Comparison of ENCODE assay signal across 1 cellular context in the genomic region with DNA sequence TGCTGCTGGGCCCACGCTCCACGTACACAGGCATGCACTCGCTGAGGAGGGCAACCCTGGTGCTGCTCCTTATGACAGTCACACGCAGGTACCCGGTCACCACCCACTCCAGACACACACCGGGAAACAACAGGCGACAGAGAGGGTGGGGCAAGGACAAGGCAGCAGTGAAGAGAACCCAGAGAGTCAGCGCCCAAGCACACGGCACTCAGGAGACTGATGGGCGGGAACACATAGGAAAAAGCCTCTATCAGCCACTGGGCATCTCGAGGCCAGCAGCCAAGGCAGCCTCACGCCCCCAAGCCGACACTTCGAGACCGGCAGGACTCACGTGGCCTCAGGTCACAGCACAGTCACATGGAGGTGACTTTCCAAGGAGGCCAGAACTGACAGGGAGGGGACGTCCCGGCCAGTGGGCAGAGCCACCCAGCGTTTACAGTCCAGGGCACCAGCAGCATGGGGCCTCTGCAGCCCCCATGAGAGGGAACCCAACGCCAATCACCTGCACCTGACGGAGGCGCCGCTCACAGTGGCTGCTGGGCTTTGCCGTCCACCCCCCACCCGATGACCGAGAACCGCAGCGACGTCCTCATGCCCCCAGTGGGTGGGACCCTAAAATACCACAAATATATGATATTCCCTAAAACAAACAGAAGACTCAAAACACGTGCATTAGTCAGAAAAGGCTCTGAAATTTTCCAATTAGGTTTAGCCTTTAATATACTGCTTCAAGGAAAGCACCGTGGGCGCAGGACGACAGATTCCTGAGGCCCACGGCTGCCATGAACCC.
TF ChIP-seq lines count a peak whose summit lies in the region.

No MANE protein-coding gene starts in this region.

TF ChIP-seq in K562, 482 proteins besides CTCF, POLR2A, EP300 and RAD21 (continued from another document and continues in another):
- TF ChIP-seq OTX1 (CRISPR knock-in tag; IDR thresholded peaks at IDR 0.05) (no peak), GABPB1 (CRISPR knock-in tag; IDR thresholded peaks at IDR 0.05) (no peak), BCL6 (CRISPR knock-in tag; IDR thresholded peaks at IDR 0.05) (no peak), HSF4 (CRISPR knock-in tag; IDR thresholded peaks at IDR 0.05; ENCODE audit: borderline replicate concordance) (peak; percentile 60; the same call in 1 of the 2 replicates), SPI1 (IDR thresholded peaks at IDR 0.05; ENCODE audit: borderline replicate concordance, low read depth, low read length) (no peak), CBX1 (IDR thresholded peaks at IDR 0.05; ENCODE audit: low read depth) (0 out of 2 replicates have a peak, but pooled peaks have one; percentile 21), ZNF668 (CRISPR knock-in tag; IDR thresholded peaks at IDR 0.05) (no peak), TCF7 (IDR thresholded peaks at IDR 0.05; ENCODE audit: borderline replicate concordance) (no peak), HNRNPL (IDR thresholded peaks at IDR 0.05; ENCODE audit: low read depth, low read length) (0 out of 2 replicates have a peak, but pooled peaks have one; percentile 25), POLR3G (IDR thresholded peaks at IDR 0.05; ENCODE audit: extremely low read depth, insufficient read length, insufficient replicate concordance) (no peak), ZFP36 (IDR thresholded peaks at IDR 0.05; ENCODE audit: low read depth, low read length, partially characterized antibody) (no peak), NCOA1 (IDR thresholded peaks at IDR 0.05; ENCODE audit: low read depth) (no peak), ASH1L (IDR thresholded peaks at IDR 0.05; ENCODE audit: borderline replicate concordance, low read depth, partially characterized antibody) (no peak), FOXJ2 (tag; IDR thresholded peaks at IDR 0.05) (0 out of 2 replicates have a peak, but pooled peaks have one; percentile 19), SP1 (CRISPR knock-in tag; IDR thresholded peaks at IDR 0.05) (no peak), MCM2 (IDR thresholded peaks at IDR 0.05; ENCODE audit: low read depth) (no peak), KDM1A (IDR thresholded peaks at IDR 0.05) (no peak), JUNB (CRISPR knock-in tag; conservative IDR thresholded peaks at IDR 0.05) (no peak), TAF9B (IDR thresholded peaks at IDR 0.05; ENCODE audit: partially characterized antibody) (no peak), IFI16 (CRISPR knock-in tag; IDR thresholded peaks at IDR 0.05) (peak; percentile 54; the same call in 1 of the 2 replicates)
- TF ChIP-seq, protein P1, sequence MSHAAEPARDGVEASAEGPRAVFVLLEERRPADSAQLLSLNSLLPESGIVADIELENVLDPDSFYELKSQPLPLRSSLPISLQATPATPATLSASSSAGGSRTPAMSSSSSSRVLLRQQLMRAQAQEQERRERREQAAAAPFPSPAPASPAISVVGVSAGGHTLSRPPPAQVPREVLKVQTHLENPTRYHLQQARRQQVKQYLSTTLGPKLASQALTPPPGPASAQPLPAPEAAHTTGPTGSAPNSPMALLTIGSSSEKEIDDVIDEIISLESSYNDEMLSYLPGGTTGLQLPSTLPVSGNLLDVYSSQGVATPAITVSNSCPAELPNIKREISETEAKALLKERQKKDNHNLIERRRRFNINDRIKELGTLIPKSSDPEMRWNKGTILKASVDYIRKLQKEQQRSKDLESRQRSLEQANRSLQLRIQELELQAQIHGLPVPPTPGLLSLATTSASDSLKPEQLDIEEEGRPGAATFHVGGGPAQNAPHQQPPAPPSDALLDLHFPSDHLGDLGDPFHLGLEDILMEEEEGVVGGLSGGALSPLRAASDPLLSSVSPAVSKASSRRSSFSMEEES (CRISPR knock-in tag; IDR thresholded peaks at IDR 0.05), result no peak
- TF ChIP-seq, protein P2, sequence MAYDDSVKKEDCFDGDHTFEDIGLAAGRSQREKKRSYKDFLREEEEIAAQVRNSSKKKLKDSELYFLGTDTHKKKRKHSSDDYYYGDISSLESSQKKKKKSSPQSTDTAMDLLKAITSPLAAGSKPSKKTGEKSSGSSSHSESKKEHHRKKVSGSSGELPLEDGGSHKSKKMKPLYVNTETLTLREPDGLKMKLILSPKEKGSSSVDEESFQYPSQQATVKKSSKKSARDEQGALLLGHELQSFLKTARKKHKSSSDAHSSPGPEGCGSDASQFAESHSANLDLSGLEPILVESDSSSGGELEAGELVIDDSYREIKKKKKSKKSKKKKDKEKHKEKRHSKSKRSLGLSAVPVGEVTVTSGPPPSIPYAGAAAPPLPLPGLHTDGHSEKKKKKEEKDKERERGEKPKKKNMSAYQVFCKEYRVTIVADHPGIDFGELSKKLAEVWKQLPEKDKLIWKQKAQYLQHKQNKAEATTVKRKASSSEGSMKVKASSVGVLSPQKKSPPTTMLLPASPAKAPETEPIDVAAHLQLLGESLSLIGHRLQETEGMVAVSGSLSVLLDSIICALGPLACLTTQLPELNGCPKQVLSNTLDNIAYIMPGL (CRISPR knock-in tag; IDR thresholded peaks at IDR 0.05), result no peak
- TF ChIP-seq, protein P3, sequence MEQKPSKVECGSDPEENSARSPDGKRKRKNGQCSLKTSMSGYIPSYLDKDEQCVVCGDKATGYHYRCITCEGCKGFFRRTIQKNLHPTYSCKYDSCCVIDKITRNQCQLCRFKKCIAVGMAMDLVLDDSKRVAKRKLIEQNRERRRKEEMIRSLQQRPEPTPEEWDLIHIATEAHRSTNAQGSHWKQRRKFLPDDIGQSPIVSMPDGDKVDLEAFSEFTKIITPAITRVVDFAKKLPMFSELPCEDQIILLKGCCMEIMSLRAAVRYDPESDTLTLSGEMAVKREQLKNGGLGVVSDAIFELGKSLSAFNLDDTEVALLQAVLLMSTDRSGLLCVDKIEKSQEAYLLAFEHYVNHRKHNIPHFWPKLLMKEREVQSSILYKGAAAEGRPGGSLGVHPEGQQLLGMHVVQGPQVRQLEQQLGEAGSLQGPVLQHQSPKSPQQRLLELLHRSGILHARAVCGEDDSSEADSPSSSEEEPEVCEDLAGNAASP (IDR thresholded peaks at IDR 0.05), result no peak
- TF ChIP-seq, protein P4, sequence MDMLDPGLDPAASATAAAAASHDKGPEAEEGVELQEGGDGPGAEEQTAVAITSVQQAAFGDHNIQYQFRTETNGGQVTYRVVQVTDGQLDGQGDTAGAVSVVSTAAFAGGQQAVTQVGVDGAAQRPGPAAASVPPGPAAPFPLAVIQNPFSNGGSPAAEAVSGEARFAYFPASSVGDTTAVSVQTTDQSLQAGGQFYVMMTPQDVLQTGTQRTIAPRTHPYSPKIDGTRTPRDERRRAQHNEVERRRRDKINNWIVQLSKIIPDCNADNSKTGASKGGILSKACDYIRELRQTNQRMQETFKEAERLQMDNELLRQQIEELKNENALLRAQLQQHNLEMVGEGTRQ (CRISPR knock-in tag; IDR thresholded peaks at IDR 0.05), result peak; percentile 52
- TF ChIP-seq, protein P5, sequence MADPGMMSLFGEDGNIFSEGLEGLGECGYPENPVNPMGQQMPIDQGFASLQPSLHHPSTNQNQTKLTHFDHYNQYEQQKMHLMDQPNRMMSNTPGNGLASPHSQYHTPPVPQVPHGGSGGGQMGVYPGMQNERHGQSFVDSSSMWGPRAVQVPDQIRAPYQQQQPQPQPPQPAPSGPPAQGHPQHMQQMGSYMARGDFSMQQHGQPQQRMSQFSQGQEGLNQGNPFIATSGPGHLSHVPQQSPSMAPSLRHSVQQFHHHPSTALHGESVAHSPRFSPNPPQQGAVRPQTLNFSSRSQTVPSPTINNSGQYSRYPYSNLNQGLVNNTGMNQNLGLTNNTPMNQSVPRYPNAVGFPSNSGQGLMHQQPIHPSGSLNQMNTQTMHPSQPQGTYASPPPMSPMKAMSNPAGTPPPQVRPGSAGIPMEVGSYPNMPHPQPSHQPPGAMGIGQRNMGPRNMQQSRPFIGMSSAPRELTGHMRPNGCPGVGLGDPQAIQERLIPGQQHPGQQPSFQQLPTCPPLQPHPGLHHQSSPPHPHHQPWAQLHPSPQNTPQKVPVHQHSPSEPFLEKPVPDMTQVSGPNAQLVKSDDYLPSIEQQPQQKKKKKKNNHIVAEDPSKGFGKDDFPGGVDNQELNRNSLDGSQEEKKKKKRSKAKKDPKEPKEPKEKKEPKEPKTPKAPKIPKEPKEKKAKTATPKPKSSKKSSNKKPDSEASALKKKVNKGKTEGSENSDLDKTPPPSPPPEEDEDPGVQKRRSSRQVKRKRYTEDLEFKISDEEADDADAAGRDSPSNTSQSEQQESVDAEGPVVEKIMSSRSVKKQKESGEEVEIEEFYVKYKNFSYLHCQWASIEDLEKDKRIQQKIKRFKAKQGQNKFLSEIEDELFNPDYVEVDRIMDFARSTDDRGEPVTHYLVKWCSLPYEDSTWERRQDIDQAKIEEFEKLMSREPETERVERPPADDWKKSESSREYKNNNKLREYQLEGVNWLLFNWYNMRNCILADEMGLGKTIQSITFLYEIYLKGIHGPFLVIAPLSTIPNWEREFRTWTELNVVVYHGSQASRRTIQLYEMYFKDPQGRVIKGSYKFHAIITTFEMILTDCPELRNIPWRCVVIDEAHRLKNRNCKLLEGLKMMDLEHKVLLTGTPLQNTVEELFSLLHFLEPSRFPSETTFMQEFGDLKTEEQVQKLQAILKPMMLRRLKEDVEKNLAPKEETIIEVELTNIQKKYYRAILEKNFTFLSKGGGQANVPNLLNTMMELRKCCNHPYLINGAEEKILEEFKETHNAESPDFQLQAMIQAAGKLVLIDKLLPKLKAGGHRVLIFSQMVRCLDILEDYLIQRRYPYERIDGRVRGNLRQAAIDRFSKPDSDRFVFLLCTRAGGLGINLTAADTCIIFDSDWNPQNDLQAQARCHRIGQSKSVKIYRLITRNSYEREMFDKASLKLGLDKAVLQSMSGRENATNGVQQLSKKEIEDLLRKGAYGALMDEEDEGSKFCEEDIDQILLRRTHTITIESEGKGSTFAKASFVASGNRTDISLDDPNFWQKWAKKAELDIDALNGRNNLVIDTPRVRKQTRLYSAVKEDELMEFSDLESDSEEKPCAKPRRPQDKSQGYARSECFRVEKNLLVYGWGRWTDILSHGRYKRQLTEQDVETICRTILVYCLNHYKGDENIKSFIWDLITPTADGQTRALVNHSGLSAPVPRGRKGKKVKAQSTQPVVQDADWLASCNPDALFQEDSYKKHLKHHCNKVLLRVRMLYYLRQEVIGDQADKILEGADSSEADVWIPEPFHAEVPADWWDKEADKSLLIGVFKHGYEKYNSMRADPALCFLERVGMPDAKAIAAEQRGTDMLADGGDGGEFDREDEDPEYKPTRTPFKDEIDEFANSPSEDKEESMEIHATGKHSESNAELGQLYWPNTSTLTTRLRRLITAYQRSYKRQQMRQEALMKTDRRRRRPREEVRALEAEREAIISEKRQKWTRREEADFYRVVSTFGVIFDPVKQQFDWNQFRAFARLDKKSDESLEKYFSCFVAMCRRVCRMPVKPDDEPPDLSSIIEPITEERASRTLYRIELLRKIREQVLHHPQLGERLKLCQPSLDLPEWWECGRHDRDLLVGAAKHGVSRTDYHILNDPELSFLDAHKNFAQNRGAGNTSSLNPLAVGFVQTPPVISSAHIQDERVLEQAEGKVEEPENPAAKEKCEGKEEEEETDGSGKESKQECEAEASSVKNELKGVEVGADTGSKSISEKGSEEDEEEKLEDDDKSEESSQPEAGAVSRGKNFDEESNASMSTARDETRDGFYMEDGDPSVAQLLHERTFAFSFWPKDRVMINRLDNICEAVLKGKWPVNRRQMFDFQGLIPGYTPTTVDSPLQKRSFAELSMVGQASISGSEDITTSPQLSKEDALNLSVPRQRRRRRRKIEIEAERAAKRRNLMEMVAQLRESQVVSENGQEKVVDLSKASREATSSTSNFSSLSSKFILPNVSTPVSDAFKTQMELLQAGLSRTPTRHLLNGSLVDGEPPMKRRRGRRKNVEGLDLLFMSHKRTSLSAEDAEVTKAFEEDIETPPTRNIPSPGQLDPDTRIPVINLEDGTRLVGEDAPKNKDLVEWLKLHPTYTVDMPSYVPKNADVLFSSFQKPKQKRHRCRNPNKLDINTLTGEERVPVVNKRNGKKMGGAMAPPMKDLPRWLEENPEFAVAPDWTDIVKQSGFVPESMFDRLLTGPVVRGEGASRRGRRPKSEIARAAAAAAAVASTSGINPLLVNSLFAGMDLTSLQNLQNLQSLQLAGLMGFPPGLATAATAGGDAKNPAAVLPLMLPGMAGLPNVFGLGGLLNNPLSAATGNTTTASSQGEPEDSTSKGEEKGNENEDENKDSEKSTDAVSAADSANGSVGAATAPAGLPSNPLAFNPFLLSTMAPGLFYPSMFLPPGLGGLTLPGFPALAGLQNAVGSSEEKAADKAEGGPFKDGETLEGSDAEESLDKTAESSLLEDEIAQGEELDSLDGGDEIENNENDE (IDR thresholded peaks at IDR 0.05; ENCODE audit: low read depth, low read length), result no peak
- TF ChIP-seq, protein P6, sequence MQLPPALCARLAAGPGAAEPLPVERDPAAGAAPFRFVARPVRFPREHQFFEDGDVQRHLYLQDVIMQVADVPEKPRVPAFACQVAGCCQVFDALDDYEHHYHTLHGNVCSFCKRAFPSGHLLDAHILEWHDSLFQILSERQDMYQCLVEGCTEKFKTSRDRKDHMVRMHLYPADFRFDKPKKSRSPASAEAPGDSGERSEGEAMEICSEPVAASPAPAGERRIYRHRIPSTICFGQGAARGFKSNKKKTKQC (CRISPR knock-in tag; IDR thresholded peaks at IDR 0.05), result 0 out of 2 replicates have a peak, but pooled peaks have one; percentile 20
- TF ChIP-seq, protein P7, sequence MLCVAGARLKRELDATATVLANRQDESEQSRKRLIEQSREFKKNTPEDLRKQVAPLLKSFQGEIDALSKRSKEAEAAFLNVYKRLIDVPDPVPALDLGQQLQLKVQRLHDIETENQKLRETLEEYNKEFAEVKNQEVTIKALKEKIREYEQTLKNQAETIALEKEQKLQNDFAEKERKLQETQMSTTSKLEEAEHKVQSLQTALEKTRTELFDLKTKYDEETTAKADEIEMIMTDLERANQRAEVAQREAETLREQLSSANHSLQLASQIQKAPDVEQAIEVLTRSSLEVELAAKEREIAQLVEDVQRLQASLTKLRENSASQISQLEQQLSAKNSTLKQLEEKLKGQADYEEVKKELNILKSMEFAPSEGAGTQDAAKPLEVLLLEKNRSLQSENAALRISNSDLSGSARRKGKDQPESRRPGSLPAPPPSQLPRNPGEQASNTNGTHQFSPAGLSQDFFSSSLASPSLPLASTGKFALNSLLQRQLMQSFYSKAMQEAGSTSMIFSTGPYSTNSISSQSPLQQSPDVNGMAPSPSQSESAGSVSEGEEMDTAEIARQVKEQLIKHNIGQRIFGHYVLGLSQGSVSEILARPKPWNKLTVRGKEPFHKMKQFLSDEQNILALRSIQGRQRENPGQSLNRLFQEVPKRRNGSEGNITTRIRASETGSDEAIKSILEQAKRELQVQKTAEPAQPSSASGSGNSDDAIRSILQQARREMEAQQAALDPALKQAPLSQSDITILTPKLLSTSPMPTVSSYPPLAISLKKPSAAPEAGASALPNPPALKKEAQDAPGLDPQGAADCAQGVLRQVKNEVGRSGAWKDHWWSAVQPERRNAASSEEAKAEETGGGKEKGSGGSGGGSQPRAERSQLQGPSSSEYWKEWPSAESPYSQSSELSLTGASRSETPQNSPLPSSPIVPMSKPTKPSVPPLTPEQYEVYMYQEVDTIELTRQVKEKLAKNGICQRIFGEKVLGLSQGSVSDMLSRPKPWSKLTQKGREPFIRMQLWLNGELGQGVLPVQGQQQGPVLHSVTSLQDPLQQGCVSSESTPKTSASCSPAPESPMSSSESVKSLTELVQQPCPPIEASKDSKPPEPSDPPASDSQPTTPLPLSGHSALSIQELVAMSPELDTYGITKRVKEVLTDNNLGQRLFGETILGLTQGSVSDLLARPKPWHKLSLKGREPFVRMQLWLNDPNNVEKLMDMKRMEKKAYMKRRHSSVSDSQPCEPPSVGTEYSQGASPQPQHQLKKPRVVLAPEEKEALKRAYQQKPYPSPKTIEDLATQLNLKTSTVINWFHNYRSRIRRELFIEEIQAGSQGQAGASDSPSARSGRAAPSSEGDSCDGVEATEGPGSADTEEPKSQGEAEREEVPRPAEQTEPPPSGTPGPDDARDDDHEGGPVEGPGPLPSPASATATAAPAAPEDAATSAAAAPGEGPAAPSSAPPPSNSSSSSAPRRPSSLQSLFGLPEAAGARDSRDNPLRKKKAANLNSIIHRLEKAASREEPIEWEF (CRISPR knock-in tag; IDR thresholded peaks at IDR 0.05), result no peak
